8 cellular contexts compared by ENCODE assay signal in the genomic region with DNA sequence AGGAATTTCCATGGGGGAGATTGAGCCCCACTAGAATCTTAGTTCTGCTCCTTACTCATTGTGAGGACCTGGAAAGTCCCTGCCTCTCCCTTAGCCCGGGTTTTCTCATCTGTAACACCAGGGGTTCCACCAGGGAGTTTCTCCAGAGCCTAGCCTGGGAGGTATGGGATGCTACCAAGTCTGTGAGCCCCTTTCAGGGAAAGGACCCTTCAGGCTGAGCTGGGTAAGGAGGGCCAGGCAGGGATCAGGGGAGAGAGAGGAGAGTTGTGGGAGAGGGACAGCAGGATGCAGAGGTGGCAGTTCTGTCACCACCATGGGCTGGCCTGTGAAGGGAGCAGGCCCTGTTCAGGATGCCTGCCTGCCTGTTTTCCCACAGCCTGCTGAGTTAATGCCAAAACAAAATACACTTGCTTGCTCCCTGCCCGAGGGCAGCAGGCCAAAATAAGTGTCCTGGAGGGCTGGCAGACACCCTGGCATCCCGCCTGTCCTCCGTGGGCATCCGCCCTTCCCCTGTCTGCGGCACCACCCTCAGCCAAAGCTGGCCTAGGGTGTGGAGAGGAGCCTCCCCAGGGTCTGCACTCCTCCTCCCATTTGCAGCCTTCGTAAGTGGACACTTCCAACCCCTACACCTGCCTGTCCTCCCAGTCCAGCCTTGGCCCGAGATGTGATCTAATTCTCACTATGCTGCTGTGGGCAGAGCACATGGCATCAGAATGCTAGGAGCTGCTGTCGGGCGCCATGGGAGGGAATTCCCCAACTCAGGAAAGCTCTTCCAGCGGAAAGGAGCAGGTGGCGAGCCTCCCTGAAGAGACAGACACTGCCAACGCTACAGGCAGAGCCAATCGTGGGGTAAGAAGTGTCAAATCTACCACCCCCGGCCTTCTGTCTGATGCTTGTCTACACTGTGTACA. TPM values are rescaled to one million over a fixed set of nuclear protein-coding genes. Genes with fewer than 3 reads are reported as not detected.
DNase-seq lines count a peak whose midpoint lies in the region; ATAC-seq and TF ChIP-seq lines count a peak whose summit lies in the region.
"Had no signal": no experiment of that assay in that cellular context is flagged by ENCODE, and none has a peak within 500 bp of the region (broad histone marks: within the 10 kb centered on the region; RNA-seq: fewer than 3 reads in every experiment).

No MANE protein-coding gene starts in this region.

- TF ChIP-seq CTCF in left ventricle myocardium inferior (IDR thresholded peaks at IDR 0.05; ENCODE audit: borderline replicate concordance) (no peak), GM20000 (IDR thresholded peaks at IDR 0.05; ENCODE audit: extremely low read depth, missing control alignments) (no peak)

- intact Hi-C loops in left ventricle myocardium inferior (cut with micrococcal nuclease) = no loop called here

- H3K4me1 ChIP-seq in left ventricle myocardium inferior = peaks cover 90% of the 10 kb centered on the region

- H3K27me3 ChIP-seq in left ventricle myocardium inferior (ENCODE audit: low read depth) = no peaks in the 10 kb centered on the region
- no peaks in the 10 kb centered on the region for H3K27me3 ChIP-seq in MG63

- peaks cover 2% of the 10 kb centered on the region for H3K9me3 Mint-ChIP-seq in stimulated activated memory B cell treated with anti-CD40 and anti-IgM and Interleukin-4, amounts not matched to agents 10 μg/mL and 1 μg/mL and 100 μg/mL, for 72 hours

- H3K4me3 Mint-ChIP-seq in stimulated activated memory B cell treated with anti-CD40 and anti-IgM and Interleukin-4, amounts not matched to agents 10 μg/mL and 1 μg/mL and 100 μg/mL, for 72 hours = no peak overlapping the region

- no peaks in the 10 kb centered on the region for H3K27me3 Mint-ChIP-seq in stimulated activated memory B cell treated with anti-CD40 and anti-IgM and Interleukin-4, amounts not matched to agents 10 μg/mL and 1 μg/mL and 100 μg/mL, for 72 hours

- H3K27ac Mint-ChIP-seq in stimulated activated memory B cell treated with anti-CD40 and anti-IgM and Interleukin-4, amounts not matched to agents 10 μg/mL and 1 μg/mL and 100 μg/mL, for 72 hours = peak overlapping the region; percentile 86

- H3K27ac ChIP-seq in left ventricle myocardium inferior (replicated peaks) = peak overlapping the region; percentile 98

- ATAC-seq in stimulated activated memory B cell treated with anti-CD40 and anti-IgM and Interleukin-4, amounts not matched to agents 10 μg/mL and 1 μg/mL and 100 μg/mL, for 72 hours = no peak

- H3K9me3 ChIP-seq in left ventricle myocardium inferior (replicated peaks) (no peaks in the 10 kb centered on the region), MG63 (no peaks in the 10 kb centered on the region)

- H3K36me3 Mint-ChIP-seq in stimulated activated memory B cell treated with anti-CD40 and anti-IgM and Interleukin-4, amounts not matched to agents 10 μg/mL and 1 μg/mL and 100 μg/mL, for 72 hours = no peaks in the 10 kb centered on the region

- DNase-seq in HUDEP-2 (lab: John Stamatoyannopoulos, UW; ENCODE audit: unreplicated experiment in 76 of 76) = peak in 51 of 76 experiments; percentile 7 to 67 (median 44)
- peak; percentile 25 for DNase-seq in RPMI7951 (ENCODE audit: low read depth)
- DNase-seq in left ventricle myocardium inferior = peak; percentile 78
- DNase-seq in midbrain (lab: John Stamatoyannopoulos, UW) = no peak
- no peak for DNase-seq in GM20000 (ENCODE audit: low spot score)
- DNase-seq in MG63 = no peak
- DNase-seq: NK-92 treated with Interleukin-12 subunit alpha and Interleukin-12 subunit beta, amount 100 ng/mL, for 24 hours had no signal

- H3K36me3 ChIP-seq in left ventricle myocardium inferior (no peaks in the 10 kb centered on the region), MG63 (no peaks in the 10 kb centered on the region)

- H3K4me3 ChIP-seq in left ventricle myocardium inferior (peak overlapping the region; percentile 44), MG63 (no peak overlapping the region)

- peaks cover 89% of the 10 kb centered on the region for H3K4me1 Mint-ChIP-seq in stimulated activated memory B cell treated with anti-CD40 and anti-IgM and Interleukin-4, amounts not matched to agents 10 μg/mL and 1 μg/mL and 100 μg/mL, for 72 hours

RNA-seq across cellular contexts. Expression of gene FCHSD2, which starts 5.9 kb away (rescaled TPM):
- 11.0 and 12.4 TPM in 2 replicates for total RNA-seq in RPMI7951 (2014; rRNA removed; shearing (Covaris generic))
- 43.4 TPM for total RNA-seq in left ventricle myocardium inferior
- 8.2 and 18.1 TPM in 2 replicates for total RNA-seq in MG63 (2014; rRNA removed; shearing (Covaris generic); ENCODE audit: low replicate concordance)

Comparison
In these comparisons a context has a peak if more than half of its experiments do, and no peak if none do; other contexts are left out.
1. DNase-seq: peak in HUDEP-2 (51 of 76), RPMI7951 (single experiment) and left ventricle myocardium inferior (single experiment); none in midbrain (single experiment), GM20000 (single experiment) and MG63 (single experiment).